Comparison of ENCODE assay signal across 1 cellular context in genomic region chr2:118339386-118339785, GRCh38.
TF ChIP-seq lines count a peak whose summit lies in the region.

No MANE protein-coding gene starts in this region.

TF ChIP-seq in GM23338, 12 proteins besides CTCF, POLR2A, EP300 and RAD21 (continued from another document):
- TF ChIP-seq ZNF462 (CRISPR knock-in tag; IDR thresholded peaks at IDR 0.05) = no peak
- no peak for TF ChIP-seq EZH2phosphoT487 (IDR thresholded peaks at IDR 0.05; ENCODE audit: unreplicated experiment)
- no peak for TF ChIP-seq ZNF331 (CRISPR knock-in tag; IDR thresholded peaks at IDR 0.05; ENCODE audit: low read depth)
- TF ChIP-seq STAT1 (IDR thresholded peaks at IDR 0.05; ENCODE audit: unreplicated experiment) = no peak
- no peak for TF ChIP-seq JUNB (IDR thresholded peaks at IDR 0.05; ENCODE audit: unreplicated experiment)
- TF ChIP-seq ETS1 (IDR thresholded peaks at IDR 0.05) = no peak
- no peak for TF ChIP-seq CREB1 (CRISPR knock-in tag; IDR thresholded peaks at IDR 0.05; ENCODE audit: low read depth)
- no peak for TF ChIP-seq ZNF114 (CRISPR knock-in tag; IDR thresholded peaks at IDR 0.05)
- no peak for TF ChIP-seq REST (IDR thresholded peaks at IDR 0.05; ENCODE audit: unreplicated experiment)
